Comparison of ENCODE assay signal across 22 cellular contexts in genomic region chr1:177611402-177611801, GRCh38.
"Had no signal": no experiment of that assay in that cellular context is flagged by ENCODE, and none has a peak within 500 bp of the region (broad histone marks: within the 10 kb centered on the region; RNA-seq: fewer than 3 reads in every experiment).

No MANE protein-coding gene starts in this region.

- H3K27me3 ChIP-seq: gastrocnemius medialis, sigmoid colon, testis, tibial artery, upper lobe of left lung had no signal

- H3K4me3 Mint-ChIP-seq: effector memory CD8-positive, alpha-beta T cell; naive thymus-derived CD8-positive, alpha-beta T cell; nephron progenitor cell; stimulated activated effector memory CD8-positive, alpha-beta T cell treated with anti-CD3 and anti-CD28 coated beads, Interleukin-12 subunit alpha, Interleukin-12 subunit beta, amount 100 ng/mL, for 72 hours had no signal

- H3K36me3 Mint-ChIP-seq: naive thymus-derived CD8-positive, alpha-beta T cell; stimulated activated effector memory CD8-positive, alpha-beta T cell treated with anti-CD3 and anti-CD28 coated beads, Interleukin-12 subunit alpha, Interleukin-12 subunit beta, amount 100 ng/mL, for 72 hours had no signal

- H3K4me1 ChIP-seq: esophagus squamous epithelium, gastrocnemius medialis, lower lobe of right lung, psoas muscle, testis, tibial artery, upper lobe of left lung had no signal

- H3K4me1 Mint-ChIP-seq: naive thymus-derived CD8-positive, alpha-beta T cell; nephron progenitor cell; stimulated activated effector memory CD8-positive, alpha-beta T cell treated with anti-CD3 and anti-CD28 coated beads, Interleukin-12 subunit alpha, Interleukin-12 subunit beta, amount 100 ng/mL, for 72 hours had no signal

- ATAC-seq: effector memory CD8-positive, alpha-beta T cell; gastrocnemius medialis; left ventricle myocardium superior; lower lobe of right lung; naive thymus-derived CD8-positive, alpha-beta T cell; psoas muscle; right cardiac atrium; stimulated activated effector memory CD8-positive, alpha-beta T cell treated with anti-CD3 and anti-CD28 coated beads, Interleukin-12 subunit alpha, Interleukin-12 subunit beta, amount 100 ng/mL, for 72 hours; stimulated activated naive CD8-positive, alpha-beta T cell treated with anti-CD3 and anti-CD28 coated beads, Interleukin-15, Interleukin-2, amounts not matched to agents 100 U/mL and 50 U/mL, for 24 hours had no signal

- H3K9me3 Mint-ChIP-seq: nephron progenitor cell had no signal

- H3K27me3 Mint-ChIP-seq: effector memory CD8-positive, alpha-beta T cell; naive thymus-derived CD8-positive, alpha-beta T cell had no signal

- H3K4me3 ChIP-seq: esophagus squamous epithelium, gastrocnemius medialis, lower lobe of right lung, psoas muscle, sigmoid colon, testis, tibial artery, upper lobe of left lung had no signal

- DNase-seq: cortex of kidney; effector memory CD8-positive, alpha-beta T cell; erythroblast; esophagus squamous epithelium; gastrocnemius medialis; head of caudate nucleus; left ventricle myocardium superior; lower lobe of right lung; naive thymus-derived CD8-positive, alpha-beta T cell; nephron progenitor cell; nucleus accumbens; psoas muscle; right cardiac atrium; sigmoid colon; stimulated activated CD4-positive, alpha-beta T cell treated with anti-CD3 and anti-CD28 coated beads, Interleukin-2, amount 100 ng/mL, for 24 hours; stimulated activated CD4-positive, alpha-beta T cell treated with anti-CD3 and anti-CD28 coated beads, Interleukin-4, amount 100 ng/mL, for 24 hours; stimulated activated naive CD8-positive, alpha-beta T cell treated with anti-CD3 and anti-CD28 coated beads, Interleukin-15, Interleukin-2, amounts not matched to agents 100 U/mL and 50 U/mL, for 24 hours; substantia nigra; testis; tibial artery; upper lobe of left lung had no signal

- H3K27ac ChIP-seq: esophagus squamous epithelium, gastrocnemius medialis, lower lobe of right lung, psoas muscle, sigmoid colon, testis, tibial artery, upper lobe of left lung had no signal

- H3K27ac Mint-ChIP-seq: effector memory CD8-positive, alpha-beta T cell; naive thymus-derived CD8-positive, alpha-beta T cell; nephron progenitor cell; stimulated activated effector memory CD8-positive, alpha-beta T cell treated with anti-CD3 and anti-CD28 coated beads, Interleukin-12 subunit alpha, Interleukin-12 subunit beta, amount 100 ng/mL, for 72 hours had no signal

- H3K36me3 ChIP-seq: esophagus squamous epithelium, gastrocnemius medialis, lower lobe of right lung, sigmoid colon, tibial artery, upper lobe of left lung had no signal
